In genomic region chr18:54388203-54389142, GRCh38 we compare ENCODE assay signal across 1 cellular context.
TF ChIP-seq lines count a peak whose summit lies in the region.

No MANE protein-coding gene starts in this region.

TF ChIP-seq in HepG2, 621 proteins besides CTCF, POLR2A, EP300 and RAD21 (continued from another document):
- TF ChIP-seq, protein P1, sequence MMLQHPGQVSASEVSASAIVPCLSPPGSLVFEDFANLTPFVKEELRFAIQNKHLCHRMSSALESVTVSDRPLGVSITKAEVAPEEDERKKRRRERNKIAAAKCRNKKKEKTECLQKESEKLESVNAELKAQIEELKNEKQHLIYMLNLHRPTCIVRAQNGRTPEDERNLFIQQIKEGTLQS (CRISPR knock-in tag; IDR thresholded peaks at IDR 0.05), result peak; percentile 94
- TF ChIP-seq SAP130 (CRISPR knock-in tag; IDR thresholded peaks at IDR 0.05; ENCODE audit: low read depth) (peak; percentile 47), ZNF350 (CRISPR knock-in tag; IDR thresholded peaks at IDR 0.05; ENCODE audit: borderline replicate concordance, low read depth) (no peak), PAX8 (CRISPR knock-in tag; IDR thresholded peaks at IDR 0.05; ENCODE audit: borderline replicate concordance) (no peak), ZNF670 (CRISPR knock-in tag; IDR thresholded peaks at IDR 0.05; ENCODE audit: borderline replicate concordance) (no peak), ZNF564 (CRISPR knock-in tag; IDR thresholded peaks at IDR 0.05) (peak; percentile 99), HOXA5 (CRISPR knock-in tag; IDR thresholded peaks at IDR 0.05) (no peak), MTF2 (CRISPR knock-in tag; IDR thresholded peaks at IDR 0.05; ENCODE audit: borderline replicate concordance) (no peak), POGK (CRISPR knock-in tag; conservative IDR thresholded peaks at IDR 0.05) (no peak), ZFP36L1 (CRISPR knock-in tag; IDR thresholded peaks at IDR 0.05) (no peak), FOXO1 (CRISPR knock-in tag; IDR thresholded peaks at IDR 0.05) (no peak), MIER3 (CRISPR knock-in tag; IDR thresholded peaks at IDR 0.05; ENCODE audit: borderline replicate concordance) (peak; percentile 37; the same call in 1 of the 2 replicates), IKZF5 (CRISPR knock-in tag; IDR thresholded peaks at IDR 0.05) (no peak), SYNCRIP (IDR thresholded peaks at IDR 0.05; ENCODE audit: insufficient read depth, low read depth, low read length) (no peak), JUN (CRISPR knock-in tag; IDR thresholded peaks at IDR 0.05) (peak; percentile 65; the same call in 1 of the 2 replicates), XBP1 (CRISPR knock-in tag; IDR thresholded peaks at IDR 0.05) (no peak)
